ENCODE assay signal across 8 cellular contexts in the genomic region with DNA sequence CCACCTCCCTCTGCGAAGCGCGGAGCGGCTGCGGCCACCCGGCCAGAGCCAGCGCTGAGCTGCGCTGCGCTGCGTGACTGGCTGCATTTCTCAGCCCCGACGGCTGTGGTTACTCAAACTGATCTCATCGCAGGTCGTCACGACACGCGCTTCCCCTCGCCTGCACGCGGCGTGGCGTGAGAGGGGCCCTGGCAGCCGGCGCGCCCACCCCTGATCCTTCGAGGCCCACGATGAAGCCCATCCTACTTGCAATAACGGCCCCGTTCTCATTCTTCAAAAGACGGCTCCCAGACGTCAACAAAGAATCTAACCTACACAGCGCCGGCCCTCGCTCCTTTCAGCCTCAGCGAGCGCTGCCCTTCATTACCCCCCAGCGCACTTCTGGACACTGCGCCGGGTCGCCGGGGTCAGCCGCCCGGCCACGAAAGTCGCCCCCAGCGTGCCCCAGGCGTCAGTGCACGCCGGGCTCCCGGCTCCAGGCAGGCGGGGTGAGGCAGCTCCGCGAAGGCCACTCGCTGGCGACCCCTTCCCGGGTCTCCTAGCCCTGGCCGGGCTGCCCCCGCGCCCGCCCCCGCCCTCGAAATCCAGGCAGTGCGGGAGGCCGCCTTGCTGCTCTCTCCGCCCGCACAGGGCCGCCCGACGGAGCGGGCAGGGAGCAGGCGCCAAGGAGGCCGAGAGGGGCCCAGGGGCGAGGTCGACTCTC. TPM values are rescaled to one million over a fixed set of nuclear protein-coding genes. Genes with fewer than 3 reads are reported as not detected.
DNase-seq lines count a peak whose midpoint lies in the region; ATAC-seq, FAIRE-seq and TF ChIP-seq lines count a peak whose summit lies in the region.

No MANE protein-coding gene starts in this region.

- no peaks in the 10 kb centered on the region for H3K79me2 ChIP-seq in HepG2 (ENCODE audit: insufficient read depth, low read length)

- CTCF ChIA-PET in HepG2 (lab: Yijun Ruan, JAX; ENCODE audit: low intra/inter-chr PET ratio, low total read pairs): no interaction called here

- in situ Hi-C loops in HepG2 (cut with HindIII; ENCODE audit: extremely low pct_ligation_motif_present, low pct_unique_long_range_greater_than_20kb): no loop called here

- peak overlapping the region; percentile 95 for H3K27ac ChIP-seq in VCaP
- no peak overlapping the region for H3K27ac ChIP-seq in HepG2 (ENCODE audit: extremely low read length, insufficient read depth, low read length)

- peak; percentile 73 for DNase-seq in Right ventricle myocardium inferior (ENCODE audit: missing footprints)
- no peak for DNase-seq in cardiac septum (ENCODE audit: low spot score)
- peak; percentile 24 for DNase-seq in central memory CD4-positive, alpha-beta T cell
- no peak for DNase-seq in HepG2 (ENCODE audit: low spot score)
- peak; percentile 41 for DNase-seq in stimulated activated CD8-positive, alpha-beta memory T cell treated with anti-CD3 and anti-CD28 coated beads, Interleukin-4, amount 100 ng/mL, for 48 hours
- no peak for DNase-seq in cerebellum (ENCODE audit: low spot score)

- BruUV-seq in HepG2 (replicated peaks; lab: Mats Ljungman, UMichigan): no TSS peak

- TF ChIP-seq CTCF in VCaP (conservative IDR thresholded peaks at IDR 0.05): no peak
- no peak for TF ChIP-seq CTCF in HepG2 (CRISPR knock-in tag; IDR thresholded peaks at IDR 0.05)

- 97% methylated on average over 65 of the region's 74 CpGs for WGBS in HepG2 (ENCODE audit: low lambda C conversion rate)

- ATAC-seq in Right ventricle myocardium inferior (peak; percentile 61), HG03097 (IDR thresholded peaks at IDR 0.05; ENCODE audit: low FRiP score, unreplicated experiment) (peak; percentile 27), HepG2 (no peak)

- H4K20me1 ChIP-seq in HepG2 (ENCODE audit: insufficient read depth, low read length): no peaks in the 10 kb centered on the region

- FAIRE-seq in HepG2 (lab: Jason Lieb, UNC): no peak

- no peaks in the 10 kb centered on the region for H3K36me3 ChIP-seq in HepG2 (replicated peaks in 1 of 2; ENCODE audit: control insufficient read depth in 1 of 2, insufficient read depth in 2 of 2, low read length in 2 of 2)

- TF ChIP-seq EP300 in HepG2 (IDR thresholded peaks at IDR 0.05; ENCODE audit: low read depth in 2 of 2, low read length in 2 of 2): no peak
- TF ChIP-seq EP300 in HepG2 (CRISPR knock-in tag; IDR thresholded peaks at IDR 0.05; ENCODE audit: borderline replicate concordance): no peak

- no peaks in the 10 kb centered on the region for H3K27me3 ChIP-seq in HepG2 (ENCODE audit: control insufficient read depth in 1 of 2, insufficient read depth in 2 of 2, low read length in 2 of 2)

- no peak for TF ChIP-seq RAD21 in HepG2 (CRISPR knock-in tag; IDR thresholded peaks at IDR 0.05)

- no peaks in the 10 kb centered on the region for H3K9me3 ChIP-seq in HepG2 (ENCODE audit: low read length)

- intact Hi-C loops in Right ventricle myocardium inferior (cut with DNase I) (loop anchor here (2.0 to 5.0 kb wide), 3 partner anchors 141 to 321 kb away; a partner anchor contains a TSS), cardiac septum (cut with DNase I) (loop anchor here (2.0 to 5.0 kb wide), 2 partner anchors 141 to 264 kb away; a partner anchor contains a TSS), HepG2 (cut with micrococcal nuclease; ENCODE audit: unreplicated experiment) (loop anchor here (10.0 kb wide), 1 partner anchor 269 kb away; no protein-coding TSS in a partner anchor)

- TF ChIP-seq POLR2A in HepG2 (IDR thresholded peaks at IDR 0.05; ENCODE audit: insufficient read depth in 1 of 2, low read depth in 2 of 2, low read length in 2 of 2): no peak

- no peak overlapping the region for H3K4me2 ChIP-seq in HepG2 (ENCODE audit: low read depth, low read length)

- no peak overlapping the region for H2AFZ ChIP-seq in HepG2 (ENCODE audit: low read length)

- POLR2A ChIA-PET in HepG2 (lab: Yijun Ruan, JAX): no interaction called here

- no peak overlapping the region for H3K9ac ChIP-seq in HepG2 (ENCODE audit: insufficient read depth, low read depth, low read length)

- H3K4me3 ChIP-seq in HepG2 (replicated peaks in 1 of 3; ENCODE audit: insufficient read depth in 1 of 3, low read depth in 2 of 3, low read length in 3 of 3): no peak overlapping the region

- peaks cover 32% of the 10 kb centered on the region for H3K4me1 ChIP-seq in HepG2 (ENCODE audit: insufficient read depth, low read length)

TF ChIP-seq in HepG2, 621 proteins besides CTCF, POLR2A, EP300 and RAD21:
- TF ChIP-seq STAT5B (CRISPR knock-in tag; IDR thresholded peaks at IDR 0.05) (no peak), ZBTB38 (CRISPR knock-in tag; IDR thresholded peaks at IDR 0.05) (peak; percentile 0; the same call in 1 of the 2 replicates)

RNA-seq across cellular contexts. Expression of a gene that starts 9.9 kb away (rescaled TPM):
- total RNA-seq in Right ventricle myocardium inferior (0.78 TPM), cardiac septum (0.32 TPM), HepG2 (2016; rRNA removed; fragmentation: Illumina TruSeq; extraction: Trizol) (0.91 and 1.5 TPM in 2 replicates), cerebellum (2.2 TPM)
- total RNA-seq in HepG2 (2016; cell fraction: cytosol; rRNA removed; fragmentation: Illumina TruSeq; extraction: Trizol; ENCODE audit: low read depth): 0.61 and 0.79 TPM in 2 replicates
- 0.17 and 0.33 TPM in 2 replicates for total RNA-seq in HepG2 (2016; cell fraction: insoluble cytoplasmic fraction; rRNA removed; fragmentation: Illumina TruSeq; extraction: Trizol)
- 0.22 and 0.62 TPM in 2 replicates for total RNA-seq in HepG2 (2016; cell fraction: membrane; rRNA removed; fragmentation: Illumina TruSeq; extraction: Trizol)
- total RNA-seq in HepG2 (2016; cell fraction: nucleus; rRNA removed; fragmentation: Illumina TruSeq; extraction: Trizol): 2.9 TPM in 2 replicates
- 0.39 and 0.49 TPM in 2 replicates for polyA plus RNA-seq in HepG2 (2011; rRNA removed)
- polyA plus RNA-seq in HepG2 (2011; cell fraction: cytosol; rRNA removed): 0.04 and 0.42 TPM in 2 replicates
- 0.14 and 0.33 TPM in 2 replicates for polyA plus RNA-seq in HepG2 (2011; cell fraction: nucleus; rRNA removed)
- polyA plus RNA-seq in HepG2 (2012): 0.25 and 0.63 TPM in 2 replicates
- 0.61 and 0.87 TPM in 2 replicates for polyA plus RNA-seq in HepG2 (2016; cell fraction: cytosol; fragmentation: Illumina TruSeq; extraction: Trizol; ENCODE audit: low read depth)
- polyA plus RNA-seq in HepG2 (2016; cell fraction: insoluble cytoplasmic fraction; fragmentation: Illumina TruSeq; extraction: Trizol; ENCODE audit: low read depth): 0.84 and 1.2 TPM in 2 replicates
- polyA plus RNA-seq in HepG2 (2016; cell fraction: membrane; fragmentation: Illumina TruSeq; extraction: Trizol; ENCODE audit: low read depth): 0.22 and 0.51 TPM in 2 replicates
- 0.47 TPM in 1 of 2 replicates, not detected in the other for polyA plus RNA-seq in HepG2 (2016; cell fraction: nucleus; fragmentation: Illumina TruSeq; extraction: Trizol; ENCODE audit: insufficient read depth, low read depth)
- 0.18 and 1.6 TPM in 2 replicates for polyA minus RNA-seq in HepG2 (2011; rRNA and poly(A)+ RNA removed; ENCODE audit: low replicate concordance)
- polyA minus RNA-seq in HepG2 (2011; cell fraction: cytosol; rRNA and poly(A)+ RNA removed): not detected in 2 replicates
- polyA minus RNA-seq in HepG2 (2011; cell fraction: nucleus; rRNA and poly(A)+ RNA removed): 3.3 and 3.9 TPM in 2 replicates

Comparison
In these comparisons a context has a peak if more than half of its experiments do, and no peak if none do; other contexts are left out.
1. DNase-seq: peak in Right ventricle myocardium inferior (single experiment), central memory CD4-positive, alpha-beta T cell (single experiment) and stimulated activated CD8-positive, alpha-beta memory T cell treated with anti-CD3 and anti-CD28 coated beads, Interleukin-4, amount 100 ng/mL, for 48 hours (single experiment); none in cardiac septum (single experiment), HepG2 (single experiment) and cerebellum (single experiment).